In the genomic region with DNA sequence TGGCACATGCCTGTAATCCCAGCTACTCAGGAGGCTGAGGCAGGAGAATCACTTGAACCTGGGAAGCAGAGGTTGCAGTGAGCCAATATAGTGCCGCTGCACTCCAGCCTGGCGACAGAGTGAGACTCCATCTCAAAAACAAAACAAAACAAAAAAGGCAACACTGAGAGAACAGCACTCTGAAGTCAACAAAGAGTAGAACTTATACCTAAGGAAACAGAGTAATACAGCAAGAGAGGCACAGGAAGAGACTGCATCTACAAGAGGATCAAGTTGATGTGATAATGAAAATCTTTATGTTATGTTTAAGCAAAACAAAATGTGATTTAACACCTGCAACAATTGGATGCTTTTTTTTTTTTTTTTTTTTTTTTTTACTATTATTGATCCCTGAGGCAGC, we compare ENCODE assay signal across 24 cellular contexts. TPM values are rescaled to one million over a fixed set of nuclear protein-coding genes. Genes with fewer than 3 reads are reported as not detected.
DNase-seq lines count a peak whose midpoint lies in the region; ATAC-seq, FAIRE-seq and TF ChIP-seq lines count a peak whose summit lies in the region.
"Had no signal": no experiment of that assay in that cellular context is flagged by ENCODE, and none has a peak within 500 bp of the region (broad histone marks: within the 10 kb centered on the region; RNA-seq: fewer than 3 reads in every experiment).

No MANE protein-coding gene starts in this region.

- CTCF ChIA-PET in K562 (lab: Yijun Ruan, JAX; ENCODE audit: low intra/inter-chr PET ratio): no interaction called here

- peak overlapping the region; percentile 100 for H3K27ac Mint-ChIP-seq in activated naive CD4-positive, alpha-beta T cell treated with anti-CD3 and anti-CD28 coated beads, Interleukin-2, amount 50 U/mL, for 24 hours
- H3K27ac Mint-ChIP-seq in T-helper 2 cell treated with Interferon-gamma antibody and Interleukin-4, amounts not matched to agents 5 μg/mL and 100 μg/mL, for 36 hours: peak overlapping the region; percentile 99
- peak overlapping the region; percentile 95 to 98 for H3K27ac Mint-ChIP-seq in stimulated activated naive CD8-positive, alpha-beta T cell treated with anti-CD3 and anti-CD28 coated beads, Interleukin-15, amount 100 ng/mL, for 72 hours
- no peak overlapping the region for H3K27ac Mint-ChIP-seq in glutamatergic neuron (ENCODE audit: unreplicated experiment)
- H3K27ac Mint-ChIP-seq: activated B cell treated with CpG ODN at 0.5 μM for 24 hours, neural progenitor cell, type B pancreatic cell had no signal

- TF ChIP-seq RAD21 in K562 (CRISPR knock-in tag; conservative IDR thresholded peaks at IDR 0.05 in 1 of 2, IDR thresholded peaks at IDR 0.05 in 1 of 2): no peak

- intact Hi-C loops in K562 (cut with micrococcal nuclease): no loop called here

- TF ChIP-seq EP300 in K562 (IDR thresholded peaks at IDR 0.05; ENCODE audit: low read length): no peak

- H3K9me3 Mint-ChIP-seq in activated naive CD4-positive, alpha-beta T cell treated with anti-CD3 and anti-CD28 coated beads, Interleukin-2, amount 50 U/mL, for 24 hours: no peaks in the 10 kb centered on the region
- H3K9me3 Mint-ChIP-seq in T-helper 2 cell treated with Interferon-gamma antibody and Interleukin-4, amounts not matched to agents 5 μg/mL and 100 μg/mL, for 36 hours: no peaks in the 10 kb centered on the region
- H3K9me3 Mint-ChIP-seq in stimulated activated naive CD8-positive, alpha-beta T cell treated with anti-CD3 and anti-CD28 coated beads, Interleukin-15, amount 100 ng/mL, for 72 hours: no peaks in the 10 kb centered on the region
- H3K9me3 Mint-ChIP-seq in glutamatergic neuron (ENCODE audit: unreplicated experiment): no peaks in the 10 kb centered on the region
- H3K9me3 Mint-ChIP-seq: activated B cell treated with CpG ODN at 0.5 μM for 24 hours, CD14-positive monocyte, neural progenitor cell, type B pancreatic cell had no signal

- in situ Hi-C loops in K562 (cut with MboI): no loop called here

- TF ChIP-seq CTCF in K562 (IDR thresholded peaks at IDR 0.05 in 2 of 3, conservative IDR thresholded peaks at IDR 0.05 in 1 of 3; ENCODE audit: insufficient read depth in 2 of 3, low read depth in 1 of 3, low read length in 3 of 3) (no peak), glutamatergic neuron (IDR thresholded peaks at IDR 0.05; ENCODE audit: partially characterized antibody, unreplicated experiment) (no peak), right atrium auricular region (IDR thresholded peaks at IDR 0.05) (no peak)

- POLR2A ChIA-PET in K562 (lab: Yijun Ruan, JAX): interaction anchor here (1.3 kb wide), 1 partner anchor 8 kb away, joined by 3 read pairs; no protein-coding TSS in a partner anchor

- H3K4me1 ChIP-seq in K562 (replicated peaks in 1 of 2; ENCODE audit: control insufficient read depth in 2 of 2, insufficient read depth in 2 of 2, low read length in 2 of 2): peaks cover 6 to 49% of the 10 kb centered on the region in 2 experiments; a peak in 4 of 5 replicates
- no peaks in the 10 kb centered on the region for H3K4me1 ChIP-seq in right atrium auricular region
- H3K4me1 ChIP-seq: neural progenitor cell, prostate gland had no signal

- H3K9ac ChIP-seq in K562 (ENCODE audit: insufficient read depth in 1 of 2, low read depth in 2 of 2, low read length in 2 of 2): no peak overlapping the region
- H3K9ac ChIP-seq: neural progenitor cell had no signal

- H3K4me1 Mint-ChIP-seq in activated naive CD4-positive, alpha-beta T cell treated with anti-CD3 and anti-CD28 coated beads, Interleukin-2, amount 50 U/mL, for 24 hours: peaks cover 94% of the 10 kb centered on the region
- H3K4me1 Mint-ChIP-seq in T-helper 2 cell treated with Interferon-gamma antibody and Interleukin-4, amounts not matched to agents 5 μg/mL and 100 μg/mL, for 36 hours (ENCODE audit: low read depth): peaks cover 87% of the 10 kb centered on the region
- peaks cover 87% of the 10 kb centered on the region for H3K4me1 Mint-ChIP-seq in stimulated activated naive CD8-positive, alpha-beta T cell treated with anti-CD3 and anti-CD28 coated beads, Interleukin-15, amount 100 ng/mL, for 72 hours
- no peaks in the 10 kb centered on the region for H3K4me1 Mint-ChIP-seq in glutamatergic neuron (ENCODE audit: low read depth, unreplicated experiment)
- H3K4me1 Mint-ChIP-seq: neural progenitor cell had no signal

- no peak for TF ChIP-seq POLR2A in K562 (conservative IDR thresholded peaks at IDR 0.05)

- H3K27me3 ChIP-seq in K562 (ENCODE audit: control insufficient read depth in 2 of 2, insufficient read depth in 2 of 2, low read length in 2 of 2) (no peaks in the 10 kb centered on the region), right atrium auricular region (no peaks in the 10 kb centered on the region)
- H3K27me3 ChIP-seq: neural progenitor cell had no signal

- no peak for DNase-seq in activated naive CD4-positive, alpha-beta T cell treated with anti-CD3 and anti-CD28 coated beads, Interleukin-2, amount 50 U/mL, for 16 hours
- no peak for DNase-seq in T-helper 2 cell treated with Interferon-gamma antibody and Interleukin-4, amounts not matched to agents 5 μg/mL and 100 μg/mL, for 36 hours (ENCODE audit: low spot score)
- no peak for DNase-seq in K562 (ENCODE audit: extremely low read depth in 1 of 4, low spot score in 3 of 4)
- no peak for DNase-seq in stimulated activated naive CD8-positive, alpha-beta T cell treated with anti-CD3 and anti-CD28 coated beads, Interleukin-15, amount 100 ng/mL, for 72 hours
- no peak for DNase-seq in glutamatergic neuron
- no peak for DNase-seq in right atrium auricular region (ENCODE audit: low spot score)
- DNase-seq: activated B cell treated with CpG ODN at 0.5 μM for 24 hours; cortex of kidney; DMS53; left colon; NCI-H1048; NCI-H2081 treated with DMSO at 0.1 percent for 48 hours; NCI-H510A treated with DMSO at 0.1 percent for 48 hours; stimulated activated CD4-positive, alpha-beta T cell treated with anti-CD3 and anti-CD28 coated beads, Interleukin-2, amount 100 ng/mL, for 24 hours; T1000 had no signal

- ATAC-seq in K562 (no peak), HG03135 (IDR thresholded peaks at IDR 0.05; ENCODE audit: unreplicated experiment) (no peak)
- no peak for ATAC-seq in stimulated activated naive CD8-positive, alpha-beta T cell treated with anti-CD3 and anti-CD28 coated beads, Interleukin-15, amount 100 ng/mL, for 72 hours
- ATAC-seq: GM12878, left colon had no signal

- no peak for FAIRE-seq in K562 (lab: Jason Lieb, UNC)
- FAIRE-seq: GM12878, GM19239, H1 had no signal

- H4K20me1 ChIP-seq in K562 (replicated peaks; ENCODE audit: control insufficient read depth, insufficient read depth, low read length): no peaks in the 10 kb centered on the region

- no TSS peak for BruUV-seq in K562 (replicated peaks; lab: Mats Ljungman, UMichigan)

- no peaks in the 10 kb centered on the region for H3K9me1 ChIP-seq in K562 (ENCODE audit: control insufficient read depth, insufficient read depth, low read length)

- H3K9me3 ChIP-seq in K562 (replicated peaks; ENCODE audit: control insufficient read depth, insufficient read depth, low read depth, low read length) (no peaks in the 10 kb centered on the region), right atrium auricular region (no peaks in the 10 kb centered on the region)
- H3K9me3 ChIP-seq: prostate gland had no signal

- H3K36me3 ChIP-seq in K562 (ENCODE audit: control insufficient read depth, insufficient read depth, low read length) (no peaks in the 10 kb centered on the region), right atrium auricular region (no peaks in the 10 kb centered on the region)
- H3K36me3 ChIP-seq: neural progenitor cell, prostate gland had no signal

- H2AFZ ChIP-seq in K562 (ENCODE audit: low read depth, low read length): no peak overlapping the region
- H2AFZ ChIP-seq: neural progenitor cell had no signal

- no peaks in the 10 kb centered on the region for H3K27me3 Mint-ChIP-seq in activated naive CD4-positive, alpha-beta T cell treated with anti-CD3 and anti-CD28 coated beads, Interleukin-2, amount 50 U/mL, for 24 hours
- H3K27me3 Mint-ChIP-seq in T-helper 2 cell treated with Interferon-gamma antibody and Interleukin-4, amounts not matched to agents 5 μg/mL and 100 μg/mL, for 36 hours (ENCODE audit: low read depth): no peaks in the 10 kb centered on the region
- H3K27me3 Mint-ChIP-seq in stimulated activated naive CD8-positive, alpha-beta T cell treated with anti-CD3 and anti-CD28 coated beads, Interleukin-15, amount 100 ng/mL, for 72 hours: no peaks in the 10 kb centered on the region
- no peaks in the 10 kb centered on the region for H3K27me3 Mint-ChIP-seq in glutamatergic neuron (ENCODE audit: unreplicated experiment)
- H3K27me3 Mint-ChIP-seq: activated B cell treated with CpG ODN at 0.5 μM for 24 hours had no signal

- H3K27ac ChIP-seq in K562 (ENCODE audit: extremely low read depth, low read depth, low read length) (no peak overlapping the region), right atrium auricular region (no peak overlapping the region)
- H3K27ac ChIP-seq: neural progenitor cell, prostate gland had no signal

- H3K4me2 ChIP-seq in K562 (ENCODE audit: insufficient read depth, low read length): no peak overlapping the region
- H3K4me2 ChIP-seq: neural progenitor cell had no signal

- H3K79me2 ChIP-seq in K562 (ENCODE audit: control insufficient read depth, insufficient read depth, low read length): no peaks in the 10 kb centered on the region; the same call in 2 of the 3 replicates

- H3K4me3 ChIP-seq in K562 (no peak overlapping the region), right atrium auricular region (no peak overlapping the region)
- H3K4me3 ChIP-seq: GM12878, neural progenitor cell, prostate gland had no signal

- peaks cover 6% of the 10 kb centered on the region for H3K36me3 Mint-ChIP-seq in activated naive CD4-positive, alpha-beta T cell treated with anti-CD3 and anti-CD28 coated beads, Interleukin-2, amount 50 U/mL, for 24 hours
- peaks cover 32% of the 10 kb centered on the region for H3K36me3 Mint-ChIP-seq in T-helper 2 cell treated with Interferon-gamma antibody and Interleukin-4, amounts not matched to agents 5 μg/mL and 100 μg/mL, for 36 hours (ENCODE audit: low read depth)
- H3K36me3 Mint-ChIP-seq in glutamatergic neuron (ENCODE audit: unreplicated experiment): no peaks in the 10 kb centered on the region
- H3K36me3 Mint-ChIP-seq: neural progenitor cell, type B pancreatic cell had no signal

- 91% methylated on average over 2 of the region's 2 CpGs for WGBS in K562 (ENCODE audit: insufficient coverage, low coverage, missing lambda C conversion rate)

- peak overlapping the region; percentile 90 for H3K4me3 Mint-ChIP-seq in activated naive CD4-positive, alpha-beta T cell treated with anti-CD3 and anti-CD28 coated beads, Interleukin-2, amount 50 U/mL, for 24 hours
- H3K4me3 Mint-ChIP-seq in T-helper 2 cell treated with Interferon-gamma antibody and Interleukin-4, amounts not matched to agents 5 μg/mL and 100 μg/mL, for 36 hours: peak overlapping the region; percentile 84
- H3K4me3 Mint-ChIP-seq in stimulated activated naive CD8-positive, alpha-beta T cell treated with anti-CD3 and anti-CD28 coated beads, Interleukin-15, amount 100 ng/mL, for 72 hours: peak overlapping the region; percentile 80 to 98
- no peak overlapping the region for H3K4me3 Mint-ChIP-seq in glutamatergic neuron (ENCODE audit: unreplicated experiment)
- H3K4me3 Mint-ChIP-seq: activated B cell treated with CpG ODN at 0.5 μM for 24 hours, CD14-positive monocyte, neural progenitor cell, type B pancreatic cell had no signal

RNA-seq across cellular contexts. Expression of gene FYB1, which starts 33.1 kb away (rescaled TPM):
- 2.9 and 14.8 TPM in 2 replicates for total RNA-seq in K562 (2011; cell fraction: chromatin; rRNA removed; ENCODE audit: low replicate concordance)
- total RNA-seq in K562 (2011; cell fraction: nucleolus; rRNA removed): 0.67 and 2.2 TPM in 2 replicates
- total RNA-seq in K562 (2011; cell fraction: nucleoplasm; rRNA removed): 5.6 and 6.0 TPM in 2 replicates
- total RNA-seq in K562 (2014; rRNA removed): 6.7 TPM in 2 replicates
- total RNA-seq in K562 (2014; rRNA removed; fragmentation: Illumina TruSeq; extraction: Trizol): 15.6 and 16.5 TPM in 2 replicates
- 28.1 and 31.5 TPM in 2 replicates for total RNA-seq in K562 (2015; rRNA removed; fragmentation: Illumina TruSeq; extraction: Trizol)
- 17.4 and 22.5 TPM in 2 replicates for total RNA-seq in K562 (2021)
- 4.7 and 25.4 TPM in 2 replicates for polyA plus RNA-seq in K562 (2011; rRNA removed)
- 0.85 and 9.2 TPM in 2 replicates for polyA plus RNA-seq in K562 (2011; cell fraction: cytosol; rRNA removed)
- polyA plus RNA-seq in K562 (2011; cell fraction: nucleus; rRNA removed): 5.6 and 40.9 TPM in 2 replicates
- polyA plus RNA-seq in K562 (2012): 20.9 and 22.7 TPM in 2 replicates
- polyA plus RNA-seq in K562 (2014; fragmentation: Illumina TruSeq; extraction: Trizol): 13.7 and 18.4 TPM in 2 replicates
- polyA plus RNA-seq in K562 (2014; fragmentation: Nextera tagmentation; extraction: Ambion mirVana): 1 to 10 TPM; 9.4 to 9.7 TPM
- polyA plus RNA-seq in K562 (2014; rRNA removed): 7.4 and 8.0 TPM in 2 replicates
- polyA minus RNA-seq in K562 (2011; rRNA and poly(A)+ RNA removed): 4.0 and 45.3 TPM in 2 replicates
- polyA minus RNA-seq in K562 (2011; cell fraction: cytosol; rRNA and poly(A)+ RNA removed): 2.4 and 15.2 TPM in 2 replicates
- polyA minus RNA-seq in K562 (2011; cell fraction: nucleus; rRNA and poly(A)+ RNA removed): 5.4 and 62.8 TPM in 2 replicates
- not detected for total RNA-seq in glutamatergic neuron (ENCODE audit: unreplicated experiment)
- 1 to 10 TPM; 1.8 to 8.4 TPM for total RNA-seq in right atrium auricular region
- total RNA-seq: H1 had no signal
- polyA plus RNA-seq: H1 had no signal
